Comparison of ENCODE assay signal across 8 cellular contexts in the genomic region with DNA sequence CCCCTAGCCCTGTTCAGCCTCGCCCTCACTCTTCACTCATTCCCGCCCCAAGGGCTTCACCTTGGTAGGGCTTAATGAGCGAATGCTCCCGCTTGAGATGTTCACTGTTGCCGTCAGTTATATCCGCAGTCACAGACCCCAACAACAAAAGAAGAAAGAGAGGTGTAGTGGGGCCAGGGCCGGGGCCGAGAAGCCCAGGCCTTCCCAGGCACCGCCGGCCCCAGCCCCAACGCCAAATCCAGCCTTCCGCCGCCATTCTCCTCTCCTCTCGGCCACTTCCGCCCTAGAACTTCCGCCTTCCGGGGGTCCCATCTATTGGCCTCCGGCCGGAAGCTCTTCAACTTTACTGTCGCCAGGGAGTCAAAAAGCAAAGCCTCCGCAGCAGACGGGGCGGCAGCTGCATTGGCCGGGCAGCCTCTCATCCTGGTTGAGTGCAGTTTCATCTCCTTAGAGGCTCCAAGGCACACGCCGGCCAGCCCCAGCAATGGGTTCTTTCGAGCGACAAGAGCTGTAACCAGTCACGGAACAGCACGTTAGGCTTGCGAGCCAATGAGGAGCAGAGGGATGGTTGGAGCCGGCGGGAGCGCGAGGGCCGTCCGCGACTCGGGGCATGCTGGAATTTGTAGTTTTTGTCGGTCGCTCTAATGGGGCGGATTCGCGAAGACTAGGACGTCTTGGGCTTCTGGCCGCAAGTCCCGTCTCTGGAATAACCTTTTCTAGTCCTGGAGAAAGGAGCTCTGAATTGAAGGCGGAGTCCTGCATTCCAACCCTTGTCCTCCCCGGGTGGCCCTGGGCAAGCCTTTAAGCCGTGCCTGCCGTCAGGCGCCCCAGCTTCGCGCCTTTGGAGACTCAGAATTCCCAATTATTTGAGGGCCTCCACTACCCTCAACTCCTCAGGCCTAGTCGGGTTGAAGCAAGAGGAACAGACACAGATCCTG. TPM values are rescaled to one million over a fixed set of nuclear protein-coding genes. Genes with fewer than 3 reads are reported as not detected.
DNase-seq lines count a peak whose midpoint lies in the region; ATAC-seq and TF ChIP-seq lines count a peak whose summit lies in the region.

A gene with protein sequence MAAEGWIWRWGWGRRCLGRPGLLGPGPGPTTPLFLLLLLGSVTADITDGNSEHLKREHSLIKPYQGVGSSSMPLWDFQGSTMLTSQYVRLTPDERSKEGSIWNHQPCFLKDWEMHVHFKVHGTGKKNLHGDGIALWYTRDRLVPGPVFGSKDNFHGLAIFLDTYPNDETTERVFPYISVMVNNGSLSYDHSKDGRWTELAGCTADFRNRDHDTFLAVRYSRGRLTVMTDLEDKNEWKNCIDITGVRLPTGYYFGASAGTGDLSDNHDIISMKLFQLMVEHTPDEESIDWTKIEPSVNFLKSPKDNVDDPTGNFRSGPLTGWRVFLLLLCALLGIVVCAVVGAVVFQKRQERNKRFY (minus strand): TSS at position 277 of the 938 bp plus-strand sequence. CDS start 21 bp downstream, at position 256.

- ATAC-seq in GM19043 (IDR thresholded peaks at IDR 0.05; ENCODE audit: low read depth, unreplicated experiment) (peak; percentile 96), HG03432 (IDR thresholded peaks at IDR 0.05; ENCODE audit: unreplicated experiment) (peak; percentile 94)

- DNase-seq in AG10803 (ENCODE audit: low read depth) (peak; percentile 97), NCI-H510A (lab: John Stamatoyannopoulos, UW) (peak; percentile 92), cerebellum (ENCODE audit: low spot score) (peak; percentile 95), kidney glomerular epithelial cell (lab: John Stamatoyannopoulos, UW) (peak; percentile 99)
- peak; percentile 84 for DNase-seq in activated CD4-positive, alpha-beta T cell treated with anti-CD3 and anti-CD28 coated beads for 1 hour
- DNase-seq in stimulated activated CD4-positive, alpha-beta T cell treated with anti-CD3 and anti-CD28 coated beads, Interleukin-1b, Interleukin-23, amount 100 ng/mL, for 1 hour (ENCODE audit: low read depth in 2 of 2): peak; percentile 61 to 72

- TF ChIP-seq CTCF in AG10803 (conservative IDR thresholded peaks at IDR 0.05; ENCODE audit: low read length): no peak

- H3K4me3 ChIP-seq in AG10803 (ENCODE audit: low read length): peak within 1 kb of the TSS; percentile 100

RNA-seq across cellular contexts. Expression of the gene that starts here (rescaled TPM):
- 69.0 TPM for total RNA-seq in cerebellum

Comparison
In these comparisons a context has a peak if more than half of its experiments do, and no peak if none do; other contexts are left out.
1. Peak in every context shown above with its lines: DNase-seq, ATAC-seq and H3K4me3 ChIP-seq.